21 cellular contexts compared by ENCODE assay signal in the genomic region with DNA sequence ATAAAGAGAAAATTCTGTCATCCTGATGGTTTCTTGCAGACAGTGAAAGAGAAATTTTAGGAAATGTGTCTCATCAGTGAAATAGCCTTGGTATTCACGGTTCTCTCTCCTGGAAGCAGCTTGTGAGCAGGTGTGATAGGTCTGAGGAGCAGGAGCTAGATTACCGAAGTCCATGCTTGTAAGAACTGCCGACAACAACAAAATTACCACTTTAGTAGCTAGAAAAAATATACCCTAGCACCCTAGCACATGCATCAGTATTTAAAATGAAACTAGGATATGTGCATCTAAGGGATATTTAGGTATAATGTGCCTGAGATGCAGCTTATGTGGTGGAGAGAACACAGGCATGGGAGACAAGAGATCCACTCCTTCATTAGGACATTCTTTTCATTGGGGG.
DNase-seq lines count a peak whose midpoint lies in the region; ATAC-seq, FAIRE-seq and TF ChIP-seq lines count a peak whose summit lies in the region.
"Had no signal": no experiment of that assay in that cellular context is flagged by ENCODE, and none has a peak within 500 bp of the region (broad histone marks: within the 10 kb centered on the region; RNA-seq: fewer than 3 reads in every experiment).

No MANE protein-coding gene starts in this region.

- H3K36me3 ChIP-seq in IMR-90 (ENCODE audit: control insufficient read depth, insufficient read depth, low read length) (0 out of 2 replicates have a peak, but pooled peaks cover 2% of the 10 kb centered on the region), K562 (ENCODE audit: control insufficient read depth, insufficient read depth, low read length) (no peaks in the 10 kb centered on the region; the same call in 2 of the 3 replicates), upper lobe of right lung (peaks cover 29% of the 10 kb centered on the region)

- H3K4ac ChIP-seq in IMR-90 (ENCODE audit: low read depth, low read length): no peak overlapping the region

- H4K91ac ChIP-seq in IMR-90 (ENCODE audit: insufficient read depth, low read depth, low read length): no peak overlapping the region

- H3K14ac ChIP-seq in IMR-90 (replicated peaks; ENCODE audit: low read depth, low read length): no peak overlapping the region

- H3K79me2 ChIP-seq in K562 (ENCODE audit: control insufficient read depth, insufficient read depth, low read length): no peaks in the 10 kb centered on the region

- DNase-seq in A549 (ENCODE audit: low read depth in 1 of 2, low spot score in 1 of 2) (no peak), IMR-90 (no peak), K562 (ENCODE audit: extremely low read depth in 1 of 4, low spot score in 3 of 4) (no peak), pons (ENCODE audit: low spot score) (peak; percentile 3), upper lobe of right lung (no peak)
- no peak for DNase-seq in stimulated activated CD4-positive, alpha-beta T cell treated with anti-CD3 and anti-CD28 coated beads, Interleukin-15, amount 100 ng/mL, for 24 hours
- DNase-seq: 8988T; AML-193; Caco-2; Calu3; CD4-positive, alpha-beta T cell; CD8-positive, alpha-beta T cell; DMS79 treated with DMSO at 0.1 percent for 48 hours; GF-D8 had no signal

- H3K9me1 ChIP-seq in IMR-90 (ENCODE audit: insufficient read depth, low read length) (no peaks in the 10 kb centered on the region), K562 (ENCODE audit: control insufficient read depth, insufficient read depth, low read length) (no peaks in the 10 kb centered on the region)

- no peak overlapping the region; the same call in 1 of the 2 replicates for H3K18ac ChIP-seq in IMR-90 (ENCODE audit: low read depth, low read length)

- no peak overlapping the region for H4K8ac ChIP-seq in IMR-90 (ENCODE audit: low read depth in 2 of 2, low read length in 2 of 2)

- ATAC-seq in A549 (no peak), IMR-90 (ENCODE audit: low read depth) (no peak), K562 (no peak), GM18867 (IDR thresholded peaks at IDR 0.05; ENCODE audit: unreplicated experiment) (no peak), HG03025 (IDR thresholded peaks at IDR 0.05; ENCODE audit: low FRiP score, unreplicated experiment) (no peak), upper lobe of right lung (no peak)
- ATAC-seq: CD8-positive, alpha-beta T cell had no signal

- TF ChIP-seq POLR2A in A549 (IDR thresholded peaks at IDR 0.05; ENCODE audit: low read length) (no peak), IMR-90 (IDR thresholded peaks at IDR 0.05; ENCODE audit: low read depth, low read length) (no peak), K562 (conservative IDR thresholded peaks at IDR 0.05) (no peak)

- H2AFZ ChIP-seq in IMR-90 (replicated peaks; ENCODE audit: low read length, poor library complexity) (no peak overlapping the region), K562 (ENCODE audit: low read depth, low read length) (no peak overlapping the region)

- H3K9ac ChIP-seq in IMR-90 (ENCODE audit: low read depth, low read length) (no peak overlapping the region), K562 (ENCODE audit: insufficient read depth in 1 of 2, low read depth in 2 of 2, low read length in 2 of 2) (no peak overlapping the region)
- H3K9ac ChIP-seq: BLaER1 treated with 17β-estradiol and CSF1 and Interleukin-3, amounts not matched to agents 10 nM and 100 nM had no signal

- H2BK20ac ChIP-seq in IMR-90 (ENCODE audit: low read depth, low read length): peak overlapping the region; percentile 49; the same call in 1 of the 2 replicates

- H3K23ac ChIP-seq in IMR-90 (ENCODE audit: low read depth, low read length): peak overlapping the region; percentile 40; the same call in 1 of the 2 replicates

- H4K20me1 ChIP-seq in IMR-90 (ENCODE audit: insufficient read depth, low read length) (no peaks in the 10 kb centered on the region), K562 (replicated peaks; ENCODE audit: control insufficient read depth, insufficient read depth, low read length) (no peaks in the 10 kb centered on the region)
- H4K20me1 ChIP-seq: BLaER1 treated with 17β-estradiol and CSF1 and Interleukin-3, amounts not matched to agents 10 nM and 100 nM had no signal

- no peak overlapping the region for H2BK15ac ChIP-seq in IMR-90 (ENCODE audit: low read depth, low read length)

- FAIRE-seq in A549 (lab: Jason Lieb, UNC): no peak
- FAIRE-seq in K562 (lab: Jason Lieb, UNC): no peak
- FAIRE-seq: D721Med, G401.6, GM12891 had no signal

- H3K27ac ChIP-seq in A549 (no peak overlapping the region), IMR-90 (ENCODE audit: insufficient read depth, low read length) (no peak overlapping the region), K562 (ENCODE audit: extremely low read depth, low read depth, low read length) (no peak overlapping the region), upper lobe of right lung (no peak overlapping the region)
- H3K27ac ChIP-seq: BLaER1 treated with 17β-estradiol and CSF1 and Interleukin-3, amounts not matched to agents 10 nM and 100 nM; C4-2B had no signal

- no peak for TF ChIP-seq RAD21 in A549 (conservative IDR thresholded peaks at IDR 0.05 in 1 of 2, IDR thresholded peaks at IDR 0.05 in 1 of 2)
- no peak for TF ChIP-seq RAD21 in IMR-90 (IDR thresholded peaks at IDR 0.05; ENCODE audit: low read length)
- no peak for TF ChIP-seq RAD21 in K562 (CRISPR knock-in tag; conservative IDR thresholded peaks at IDR 0.05 in 1 of 2, IDR thresholded peaks at IDR 0.05 in 1 of 2)

- H3K56ac ChIP-seq in IMR-90 (ENCODE audit: extremely low read depth, insufficient read depth, low read length): no peak overlapping the region

- H3K9me3 ChIP-seq in A549 (no peaks in the 10 kb centered on the region), IMR-90 (ENCODE audit: control insufficient read depth, insufficient read depth, low read length) (no peaks in the 10 kb centered on the region), K562 (replicated peaks; ENCODE audit: control insufficient read depth, insufficient read depth, low read depth, low read length) (no peaks in the 10 kb centered on the region), upper lobe of right lung (no peaks in the 10 kb centered on the region)
- H3K9me3 ChIP-seq: BLaER1 treated with 17β-estradiol and CSF1 and Interleukin-3, amounts not matched to agents 10 nM and 100 nM; Caco-2 had no signal

- TF ChIP-seq EP300 in A549 (IDR thresholded peaks at IDR 0.05) (no peak), K562 (IDR thresholded peaks at IDR 0.05; ENCODE audit: low read length) (no peak)

- CTCF ChIA-PET in A549 (lab: Yijun Ruan, JAX) (no interaction called here), IMR-90 (lab: Yijun Ruan, JAX) (interaction anchor here (0.6 kb wide), 1 partner anchor 13 kb away, joined by 3 read pairs; no protein-coding TSS in a partner anchor), K562 (lab: Yijun Ruan, JAX; ENCODE audit: low intra/inter-chr PET ratio) (no interaction called here)

- BruUV-seq in IMR-90 (replicated peaks; lab: Mats Ljungman, UMichigan) (no TSS peak), K562 (replicated peaks; lab: Mats Ljungman, UMichigan) (no TSS peak)

- dilution Hi-C loops in IMR-90 (cut with HindIII; ENCODE audit: low sequenced_read_pairs, unreplicated experiment): no loop called here

- H2BK5ac ChIP-seq in IMR-90 (ENCODE audit: low read depth, low read length, poor library complexity, severe bottlenecking): no peak overlapping the region

- no peaks in the 10 kb centered on the region for H3K27me3 ChIP-seq in IMR-90 (ENCODE audit: control insufficient read depth, insufficient read depth, low read length)
- no peaks in the 10 kb centered on the region for H3K27me3 ChIP-seq in K562 (ENCODE audit: control insufficient read depth in 2 of 2, insufficient read depth in 2 of 2, low read length in 2 of 2)
- no peaks in the 10 kb centered on the region for H3K27me3 ChIP-seq in upper lobe of right lung
- H3K27me3 ChIP-seq: BLaER1 treated with 17β-estradiol and CSF1 and Interleukin-3, amounts not matched to agents 10 nM and 100 nM had no signal

- no peak overlapping the region for H2AK5ac ChIP-seq in IMR-90 (ENCODE audit: low read depth, low read length)

- H3K79me1 ChIP-seq in IMR-90 (ENCODE audit: low read depth in 1 of 2, low read length in 2 of 2): no peaks in the 10 kb centered on the region

- WGBS in A549 (ENCODE audit: missing lambda C conversion rate): 85% methylated on average over 3 of the region's 3 CpGs
- WGBS in IMR-90 (ENCODE audit: extremely low coverage in 2 of 2, insufficient read length in 1 of 2), 2 experiments: no CpG with 5 or more reads among the region's 3 CpGs
- 52% methylated on average over 3 of the region's 3 CpGs for WGBS in K562 (ENCODE audit: insufficient coverage, low coverage, missing lambda C conversion rate)

- H3K4me2 ChIP-seq in A549 (no peak overlapping the region), IMR-90 (ENCODE audit: low read depth, low read length) (no peak overlapping the region), K562 (ENCODE audit: insufficient read depth, low read length) (no peak overlapping the region)
- H3K4me2 ChIP-seq: BLaER1 treated with 17β-estradiol and CSF1 and Interleukin-3, amounts not matched to agents 10 nM and 100 nM had no signal

- no peaks in the 10 kb centered on the region for H3K4me1 ChIP-seq in A549
- peaks cover 4% of the 10 kb centered on the region; the same call in 1 of the 2 replicates for H3K4me1 ChIP-seq in IMR-90 (ENCODE audit: control insufficient read depth, insufficient read depth, low read length)
- H3K4me1 ChIP-seq in K562 (replicated peaks in 1 of 2; ENCODE audit: control insufficient read depth in 2 of 2, insufficient read depth in 2 of 2, low read length in 2 of 2): 0 out of 5 replicates have a peak, but pooled peaks cover 0 to 6% of the 10 kb centered on the region in 2 experiments
- H3K4me1 ChIP-seq in upper lobe of right lung: no peaks in the 10 kb centered on the region
- H3K4me1 ChIP-seq: Caco-2 had no signal

- no peak overlapping the region for H2AK9ac ChIP-seq in IMR-90 (replicated peaks; ENCODE audit: low read depth, low read length, poor library complexity)

- POLR2A ChIA-PET in A549 (lab: Yijun Ruan, JAX): no interaction called here
- POLR2A ChIA-PET in IMR-90 (lab: Charles Lee; ENCODE audit: unreplicated experiment): no interaction called here
- POLR2A ChIA-PET in K562 (lab: Yijun Ruan, JAX): interaction anchor here (1.7 kb wide), 1 partner anchor 11 kb away, joined by 5 read pairs; no protein-coding TSS in a partner anchor

- no peak for TF ChIP-seq CTCF in A549 (IDR thresholded peaks at IDR 0.05)
- TF ChIP-seq CTCF in IMR-90 (conservative IDR thresholded peaks at IDR 0.05; ENCODE audit: low read depth, low read length): no peak
- no peak for TF ChIP-seq CTCF in K562 (IDR thresholded peaks at IDR 0.05 in 2 of 3, conservative IDR thresholded peaks at IDR 0.05 in 1 of 3; ENCODE audit: insufficient read depth in 2 of 3, low read depth in 1 of 3, low read length in 3 of 3)
- TF ChIP-seq CTCF in upper lobe of right lung (IDR thresholded peaks at IDR 0.05): no peak

- intact Hi-C loops in IMR-90 (cut with micrococcal nuclease) (no loop called here), K562 (cut with micrococcal nuclease) (no loop called here), upper lobe of right lung (cut with DNase I) (no loop called here)

- no peak overlapping the region for H2BK120ac ChIP-seq in IMR-90 (ENCODE audit: low read depth, low read length)

- H3K4me3 ChIP-seq in A549: no peak overlapping the region
- H3K4me3 ChIP-seq in IMR-90 (ENCODE audit: insufficient read depth, low read depth, low read length): no peak overlapping the region
- H3K4me3 ChIP-seq in K562: no peak overlapping the region
- H3K4me3 ChIP-seq in upper lobe of right lung: no peak overlapping the region
- H3K4me3 ChIP-seq: BLaER1 treated with 17β-estradiol and CSF1 and Interleukin-3, amounts not matched to agents 10 nM and 100 nM had no signal

- no peak overlapping the region; the same call in 1 of the 2 replicates for H4K5ac ChIP-seq in IMR-90 (ENCODE audit: low read depth, low read length)

- in situ Hi-C loops in IMR-90 (cut with MboI; ENCODE audit: low sequenced_read_pairs) (no loop called here), K562 (cut with MboI) (no loop called here)
